In genomic region chr17:17173921-17174320, GRCh38 we compare ENCODE assay signal across 17 cellular contexts. TPM values are rescaled to one million over a fixed set of nuclear protein-coding genes. Genes with fewer than 3 reads are reported as not detected.
DNase-seq lines count a peak whose midpoint lies in the region; ATAC-seq and TF ChIP-seq lines count a peak whose summit lies in the region.
"Had no signal": no experiment of that assay in that cellular context is flagged by ENCODE, and none has a peak within 500 bp of the region (broad histone marks: within the 10 kb centered on the region; RNA-seq: fewer than 3 reads in every experiment).

No MANE protein-coding gene starts in this region.

- H3K36me3 Mint-ChIP-seq in activated T-cell treated with anti-CD3 and anti-CD28 coated beads, Interleukin-2, amount 50 U/mL, for 72 hours (ENCODE audit: insufficient read depth in 2 of 2) = peaks cover 3 to 11% of the 10 kb centered on the region in 2 donors
- H3K36me3 Mint-ChIP-seq in activated T-cell treated with anti-CD3 and anti-CD28 coated beads, Interleukin-2, amount 50 U/mL, for 4 hours (ENCODE audit: insufficient read depth) = peaks cover 26% of the 10 kb centered on the region
- peaks cover 18% of the 10 kb centered on the region for H3K36me3 Mint-ChIP-seq in CD4-positive, CD25-positive, alpha-beta regulatory T cell
- peaks cover 47% of the 10 kb centered on the region for H3K36me3 Mint-ChIP-seq in T-cell

- peak overlapping the region; percentile 90 for H3K27ac ChIP-seq in CD4-positive, CD25-positive, alpha-beta regulatory T cell (ENCODE audit: insufficient read depth, low read length, poor library complexity, severe bottlenecking)
- H3K27ac ChIP-seq in spleen = peak overlapping the region in 5 of 8 donors; percentile 55 to 70 (median 58)

- peaks cover 45% of the 10 kb centered on the region for H3K36me3 ChIP-seq in CD4-positive, CD25-positive, alpha-beta regulatory T cell (ENCODE audit: control insufficient read depth, insufficient read depth, low read length)
- peaks cover 0 to 99% (median 83%) of the 10 kb centered on the region in 6 donors for H3K36me3 ChIP-seq in spleen

- no peak for TF ChIP-seq POLR2A in spleen (IDR thresholded peaks at IDR 0.05)

- CTCF ChIA-PET in T-cell (lab: Charles Lee) = no interaction called here

- intact Hi-C loops in spleen (cut with DNase I; ENCODE audit: low total_unique reads) = loop anchor here (10.0 kb wide), 1 partner anchor 61 kb away; the partner anchor contains the start of gene FLCN

- no peaks in the 10 kb centered on the region for H3K27me3 ChIP-seq in CD4-positive, CD25-positive, alpha-beta regulatory T cell (ENCODE audit: control insufficient read depth, insufficient read depth, low read length)
- H3K27me3 ChIP-seq in spleen (replicated peaks in 1 of 7) = no peaks in the 10 kb centered on the region
- H3K27me3 ChIP-seq: MG63 had no signal

- H3K27me3 Mint-ChIP-seq in activated T-cell treated with anti-CD3 and anti-CD28 coated beads, Interleukin-2, amount 50 U/mL, for 72 hours (ENCODE audit: low read depth) = no peaks in the 10 kb centered on the region
- no peaks in the 10 kb centered on the region for H3K27me3 Mint-ChIP-seq in activated T-cell treated with anti-CD3 and anti-CD28 coated beads, Interleukin-2, amount 50 U/mL, for 4 hours (ENCODE audit: low read depth)
- no peaks in the 10 kb centered on the region for H3K27me3 Mint-ChIP-seq in CD4-positive, CD25-positive, alpha-beta regulatory T cell
- no peaks in the 10 kb centered on the region for H3K27me3 Mint-ChIP-seq in T-cell

- peaks cover 54% of the 10 kb centered on the region for H3K4me1 Mint-ChIP-seq in activated T-cell treated with anti-CD3 and anti-CD28 coated beads, Interleukin-2, amount 50 U/mL, for 72 hours (ENCODE audit: low read depth)
- peaks cover 80% of the 10 kb centered on the region for H3K4me1 Mint-ChIP-seq in activated T-cell treated with anti-CD3 and anti-CD28 coated beads, Interleukin-2, amount 50 U/mL, for 4 hours (ENCODE audit: low read depth)
- H3K4me1 Mint-ChIP-seq in CD4-positive, CD25-positive, alpha-beta regulatory T cell = peaks cover 19 to 87% (median 36%) of the 10 kb centered on the region in 4 donors
- H3K4me1 Mint-ChIP-seq in T-cell = peaks cover 62 to 94% (median 91%) of the 10 kb centered on the region in 3 donors

- H3K4me3 ChIP-seq in CD4-positive, CD25-positive, alpha-beta regulatory T cell (ENCODE audit: low read depth, low read length) = no peak overlapping the region
- no peak overlapping the region for H3K4me3 ChIP-seq in spleen
- H3K4me3 ChIP-seq: GM12878, MG63 had no signal

- TF ChIP-seq CTCF in spleen (IDR thresholded peaks at IDR 0.05 in 8 of 11, conservative IDR thresholded peaks at IDR 0.05 in 3 of 11) = no peak

- POLR2A ChIA-PET in T-cell (lab: Charles Lee) = no interaction called here

- no peak for ATAC-seq in activated T-cell treated with anti-CD3 and anti-CD28 coated beads, Interleukin-2, amount 50 U/mL, for 72 hours (replicated peaks in 1 of 2)
- ATAC-seq in activated T-cell treated with anti-CD3 and anti-CD28 coated beads, Interleukin-2, amount 50 U/mL, for 4 hours = no peak
- no peak for ATAC-seq in CD4-positive, CD25-positive, alpha-beta regulatory T cell (ENCODE audit: low read depth in 2 of 2)
- no peak for ATAC-seq in T-cell (replicated peaks in 1 of 4)
- ATAC-seq: GM12878, HepG2 had no signal

- WGBS in spleen, 5 donors = 95 to 98% (median 97%) methylated on average over 7 to 14 of the region's 14 CpGs

- H3K9me3 Mint-ChIP-seq in activated T-cell treated with anti-CD3 and anti-CD28 coated beads, Interleukin-2, amount 50 U/mL, for 72 hours = no peaks in the 10 kb centered on the region
- H3K9me3 Mint-ChIP-seq in activated T-cell treated with anti-CD3 and anti-CD28 coated beads, Interleukin-2, amount 50 U/mL, for 4 hours = no peaks in the 10 kb centered on the region
- peaks cover 0 to 2% (median 0%) of the 10 kb centered on the region in 7 donors for H3K9me3 Mint-ChIP-seq in CD4-positive, CD25-positive, alpha-beta regulatory T cell
- H3K9me3 Mint-ChIP-seq in T-cell = no peaks in the 10 kb centered on the region
- H3K9me3 Mint-ChIP-seq: H9 had no signal

- H3K27ac Mint-ChIP-seq in activated T-cell treated with anti-CD3 and anti-CD28 coated beads, Interleukin-2, amount 50 U/mL, for 72 hours = peak overlapping the region; percentile 27
- H3K27ac Mint-ChIP-seq in CD4-positive, CD25-positive, alpha-beta regulatory T cell = peak overlapping the region; percentile 88 to 99 (median 93)
- H3K27ac Mint-ChIP-seq in T-cell = peak overlapping the region; percentile 98 to 100
- H3K27ac Mint-ChIP-seq: H9 had no signal

- peaks cover 54% of the 10 kb centered on the region for H3K4me1 ChIP-seq in CD4-positive, CD25-positive, alpha-beta regulatory T cell (ENCODE audit: control insufficient read depth, insufficient read depth, low read length, poor library complexity, severe bottlenecking)
- peaks cover 22 to 87% (median 63%) of the 10 kb centered on the region in 6 donors for H3K4me1 ChIP-seq in spleen

- no peaks in the 10 kb centered on the region for H3K9me3 ChIP-seq in CD4-positive, CD25-positive, alpha-beta regulatory T cell (ENCODE audit: control insufficient read depth in 2 of 2, low read length in 2 of 2)
- no peaks in the 10 kb centered on the region for H3K9me3 ChIP-seq in spleen
- H3K9me3 ChIP-seq: MG63 had no signal

- no peak overlapping the region for H3K4me3 Mint-ChIP-seq in activated T-cell treated with anti-CD3 and anti-CD28 coated beads, Interleukin-2, amount 50 U/mL, for 72 hours
- H3K4me3 Mint-ChIP-seq in activated T-cell treated with anti-CD3 and anti-CD28 coated beads, Interleukin-2, amount 50 U/mL, for 4 hours = no peak overlapping the region
- peak overlapping the region in 2 of 4 donors; percentile 21 to 52 for H3K4me3 Mint-ChIP-seq in CD4-positive, CD25-positive, alpha-beta regulatory T cell
- no peak overlapping the region for H3K4me3 Mint-ChIP-seq in T-cell
- H3K4me3 Mint-ChIP-seq: H9 had no signal

- no peak for DNase-seq in activated T-cell treated with anti-CD3 and anti-CD28 coated beads, Interleukin-2, amount 50 U/mL, for 72 hours
- DNase-seq in activated T-cell treated with anti-CD3 and anti-CD28 coated beads, Interleukin-2, amount 50 U/mL, for 4 hours = no peak
- no peak for DNase-seq in CD4-positive, CD25-positive, alpha-beta regulatory T cell
- no peak for DNase-seq in T-cell
- DNase-seq in spleen = no peak
- DNase-seq in COR-L47 (lab: John Stamatoyannopoulos, UW) = no peak
- no peak for DNase-seq in AG20443 (ENCODE audit: low spot score)
- DNase-seq: DMS79, H9, MG63, NCI-H1092 treated with DMSO at 0.1 percent for 48 hours, NCI-H1694, NCI-H345, NCI-H526 treated with DMSO at 0.1 percent for 48 hours, OCI-M1 had no signal

RNA-seq across cellular contexts. Expression of gene PLD6, which starts 32.2 kb away (rescaled TPM):
- total RNA-seq in activated T-cell treated with anti-CD3 and anti-CD28 coated beads, Interleukin-2, amount 50 U/mL, for 72 hours = 1 to 10 TPM; 6.8 to 8.0 TPM
- 10 to 100 TPM; 27.4 to 38.3 (median 32.7) TPM for total RNA-seq in activated T-cell treated with anti-CD3 and anti-CD28 coated beads, Interleukin-2, amount 50 U/mL, for 4 hours
- total RNA-seq in CD4-positive, CD25-positive, alpha-beta regulatory T cell = 9.4 TPM
- 10 to 100 TPM in 3 of 4 donors, 1 to 10 TPM in 1; 8.9 to 19.3 (median 16.0) TPM for polyA plus RNA-seq in CD4-positive, CD25-positive, alpha-beta regulatory T cell
- total RNA-seq in T-cell (10 to 100 TPM in 4 of 5 donors, 1 to 10 TPM in 1; 7.3 to 18.3 (median 11.1) TPM), spleen (1 to 10 TPM; 1.4 to 5.6 (median 3.7) TPM)
- 1 to 10 TPM; 2.2 to 3.9 (median 3.0) TPM for polyA plus RNA-seq in spleen

Comparison
In these comparisons a context has a peak if more than half of its experiments do, and no peak if none do; other contexts are left out.
1. H3K27ac Mint-ChIP-seq: peak in every context shown above with its lines; median percentile 99 in T-cell; 93 in CD4-positive, CD25-positive, alpha-beta regulatory T cell; 27 in activated T-cell treated with anti-CD3 and anti-CD28 coated beads, Interleukin-2, amount 50 U/mL, for 72 hours.